In the genomic region with DNA sequence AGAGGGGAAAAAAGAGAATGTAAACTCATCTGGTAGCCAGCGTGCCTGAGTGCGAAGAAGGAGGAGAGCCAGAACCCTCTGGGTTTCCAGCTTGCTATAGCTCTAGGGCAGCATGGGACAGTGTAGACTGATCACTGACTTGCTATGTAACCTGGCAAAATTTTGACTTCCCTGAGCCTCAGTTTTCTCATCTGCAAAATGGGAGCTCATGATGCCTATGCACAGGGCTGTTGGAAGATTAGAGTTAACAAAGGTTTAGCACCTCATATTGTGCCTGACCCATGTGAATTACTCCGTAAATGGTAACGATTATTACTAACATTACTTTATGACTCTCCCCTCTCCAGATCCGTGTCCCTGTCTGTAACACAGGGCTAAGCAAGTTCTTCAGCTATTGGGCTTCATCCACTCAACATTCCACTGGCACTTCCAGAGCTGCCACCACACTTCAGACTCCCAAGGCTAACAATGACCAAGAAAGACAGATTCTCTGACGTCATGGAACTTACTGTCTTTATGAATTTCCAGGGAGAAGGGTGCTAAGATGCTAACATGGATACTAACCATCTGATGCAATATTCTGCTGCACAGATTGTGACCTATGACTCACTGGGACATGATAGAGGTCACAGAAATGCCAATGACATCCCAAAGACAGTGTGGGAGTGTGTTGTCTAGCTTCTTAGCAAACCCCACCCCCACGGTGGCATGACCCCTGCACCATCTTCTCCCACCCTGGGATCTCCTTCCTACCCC, we compare ENCODE assay signal across 35 cellular contexts.
A peak's percentile ranks its signal among the peaks of the same experiment; 100 is the strongest.
DNase-seq lines count a peak whose midpoint lies in the region; ATAC-seq and TF ChIP-seq lines count a peak whose summit lies in the region.
"Had no signal": no experiment of that assay in that cellular context is flagged by ENCODE, and none has a peak within 500 bp of the region (broad histone marks: within the 10 kb centered on the region; RNA-seq: fewer than 3 reads in every experiment).

No MANE protein-coding gene starts in this region.

- H3K27me3 Mint-ChIP-seq in activated T-helper 17 cell treated with anti-CD3 and anti-CD28 coated beads, Interleukin-2, amount 50 U/mL, for 72 hours, result peaks cover 31% of the 10 kb centered on the region

- ATAC-seq in Right ventricle myocardium inferior (no peak), upper lobe of right lung (peak; percentile 45), HG03039 (IDR thresholded peaks at IDR 0.05; ENCODE audit: unreplicated experiment) (no peak)
- no peak for ATAC-seq in activated T-helper 17 cell treated with anti-CD3 and anti-CD28 coated beads, Interleukin-2, amount 50 U/mL, for 72 hours (replicated peaks)
- ATAC-seq: activated T-cell treated with anti-CD3 and anti-CD28 coated beads, Interleukin-2, amount 50 U/mL, for 4 hours; gastroesophageal sphincter; psoas muscle had no signal

- H3K4me1 Mint-ChIP-seq in activated T-helper 17 cell treated with anti-CD3 and anti-CD28 coated beads, Interleukin-2, amount 50 U/mL, for 72 hours, result no peaks in the 10 kb centered on the region
- H3K4me1 Mint-ChIP-seq: CD4-positive, alpha-beta memory T cell had no signal

- peaks cover 18% of the 10 kb centered on the region for H3K4me1 ChIP-seq in cardiac muscle cell (ENCODE audit: low read depth)
- H3K4me1 ChIP-seq in upper lobe of right lung, result no peaks in the 10 kb centered on the region
- H3K4me1 ChIP-seq: adrenal gland, gastroesophageal sphincter, psoas muscle, tibial nerve had no signal

- no peaks in the 10 kb centered on the region for H3K27me3 ChIP-seq in cardiac muscle cell
- H3K27me3 ChIP-seq in upper lobe of right lung, result peaks cover 9% of the 10 kb centered on the region
- H3K27me3 ChIP-seq: adrenal gland, brain microvascular endothelial cell, hepatocyte, tibial nerve had no signal

- no peaks in the 10 kb centered on the region for H3K36me3 ChIP-seq in cardiac muscle cell
- no peaks in the 10 kb centered on the region for H3K36me3 ChIP-seq in upper lobe of right lung
- H3K36me3 ChIP-seq: adrenal gland, brain microvascular endothelial cell, gastroesophageal sphincter, tibial nerve had no signal

- TF ChIP-seq CTCF in cardiac muscle cell (IDR thresholded peaks at IDR 0.05; ENCODE audit: low read depth, low read length), result no peak
- no peak for TF ChIP-seq CTCF in fibroblast of the aortic adventitia (IDR thresholded peaks at IDR 0.05; ENCODE audit: insufficient read depth, low read length)
- no peak for TF ChIP-seq CTCF in upper lobe of right lung (IDR thresholded peaks at IDR 0.05)

- DNase-seq in cardiac muscle cell (ENCODE audit: low read depth in 1 of 2, low spot score in 1 of 2) (peak; percentile 11 to 16), Right ventricle myocardium inferior (ENCODE audit: missing footprints) (no peak), SW480 (ENCODE audit: low spot score) (peak; percentile 32), fibroblast of the aortic adventitia (ENCODE audit: low read depth) (peak; percentile 4), upper lobe of right lung (no peak), DMS114 treated with DMSO at 0.1 percent for 48 hours (lab: John Stamatoyannopoulos, UW; ENCODE audit: unreplicated experiment) (no peak)
- DNase-seq: activated CD4-positive, alpha-beta T cell treated with anti-CD3 and anti-CD28 coated beads for 1 hour; activated CD8-positive, alpha-beta memory T cell treated with anti-CD3 and anti-CD28 coated beads for 24 hours; activated naive CD4-positive, alpha-beta T cell; activated T-cell treated with anti-CD3 and anti-CD28 coated beads, Interleukin-2, amount 50 U/mL, for 4 hours; AML-193; brain microvascular endothelial cell; CD4-positive, alpha-beta memory T cell; DMS 273 treated with DMSO at 0.1 percent for 48 hours; effector CD4-positive, alpha-beta T cell; GDM1; KBM-7; left colon; MM.1S; NCI-H1417 treated with DMSO at 0.1 percent for 48 hours; NCI-H2081 treated with DMSO at 0.1 percent for 48 hours; NCI-H345; NCI-H82; psoas muscle; SK-N-SH; T-helper 2 cell had no signal

- no peak overlapping the region for H3K27ac Mint-ChIP-seq in activated T-helper 17 cell treated with anti-CD3 and anti-CD28 coated beads, Interleukin-2, amount 50 U/mL, for 72 hours
- H3K27ac Mint-ChIP-seq: CD4-positive, alpha-beta memory T cell; stimulated activated naive CD8-positive, alpha-beta T cell treated with anti-CD3 and anti-CD28 coated beads, Interleukin-15, Interleukin-2, amounts not matched to agents 100 ng/mL and 50 ng/mL, for 24 hours had no signal

- no peaks in the 10 kb centered on the region for H3K36me3 Mint-ChIP-seq in activated T-helper 17 cell treated with anti-CD3 and anti-CD28 coated beads, Interleukin-2, amount 50 U/mL, for 72 hours (ENCODE audit: low read depth)
- H3K36me3 Mint-ChIP-seq: CD4-positive, alpha-beta memory T cell had no signal

- H3K9me3 ChIP-seq in cardiac muscle cell (ENCODE audit: low read depth) (no peaks in the 10 kb centered on the region), upper lobe of right lung (no peaks in the 10 kb centered on the region)
- H3K9me3 ChIP-seq: adrenal gland, gastroesophageal sphincter, psoas muscle, SK-N-SH, tibial nerve had no signal

- H3K4me3 ChIP-seq in cardiac muscle cell (no peak overlapping the region), fibroblast of the aortic adventitia (ENCODE audit: low read depth, low read length) (no peak overlapping the region), upper lobe of right lung (no peak overlapping the region)
- H3K4me3 ChIP-seq: adrenal gland, gastroesophageal sphincter, hepatocyte, psoas muscle, tibial nerve had no signal

- H3K27ac ChIP-seq in cardiac muscle cell (no peak overlapping the region), upper lobe of right lung (no peak overlapping the region)
- H3K27ac ChIP-seq: adrenal gland, brain microvascular endothelial cell, epithelial cell of prostate, gastroesophageal sphincter, hepatocyte, psoas muscle, RWPE1, tibial nerve had no signal

- H3K4me3 Mint-ChIP-seq in activated T-helper 17 cell treated with anti-CD3 and anti-CD28 coated beads, Interleukin-2, amount 50 U/mL, for 72 hours, result no peak overlapping the region
- H3K4me3 Mint-ChIP-seq: activated T-cell treated with anti-CD3 and anti-CD28 coated beads, Interleukin-2, amount 50 U/mL, for 4 hours; stimulated activated naive CD8-positive, alpha-beta T cell treated with anti-CD3 and anti-CD28 coated beads, Interleukin-15, Interleukin-2, amounts not matched to agents 100 ng/mL and 50 ng/mL, for 24 hours had no signal

- intact Hi-C loops in Right ventricle myocardium inferior (cut with DNase I) (no loop called here), upper lobe of right lung (cut with DNase I) (no loop called here)

- H3K9me3 Mint-ChIP-seq in activated T-helper 17 cell treated with anti-CD3 and anti-CD28 coated beads, Interleukin-2, amount 50 U/mL, for 72 hours, result no peaks in the 10 kb centered on the region
- H3K9me3 Mint-ChIP-seq: activated T-cell treated with anti-CD3 and anti-CD28 coated beads, Interleukin-2, amount 50 U/mL, for 4 hours; stimulated activated naive CD8-positive, alpha-beta T cell treated with anti-CD3 and anti-CD28 coated beads, Interleukin-15, Interleukin-2, amounts not matched to agents 100 ng/mL and 50 ng/mL, for 24 hours had no signal

Comparison
In these comparisons a context has a peak if more than half of its experiments do, and no peak if none do; other contexts are left out.
1. DNase-seq: peak in cardiac muscle cell (2 of 2), SW480 (single experiment) and fibroblast of the aortic adventitia (single experiment); none in Right ventricle myocardium inferior (single experiment), upper lobe of right lung (single experiment) and DMS114 treated with DMSO at 0.1 percent for 48 hours (single experiment).